ENCODE assay signal across 11 cellular contexts in the genomic region with DNA sequence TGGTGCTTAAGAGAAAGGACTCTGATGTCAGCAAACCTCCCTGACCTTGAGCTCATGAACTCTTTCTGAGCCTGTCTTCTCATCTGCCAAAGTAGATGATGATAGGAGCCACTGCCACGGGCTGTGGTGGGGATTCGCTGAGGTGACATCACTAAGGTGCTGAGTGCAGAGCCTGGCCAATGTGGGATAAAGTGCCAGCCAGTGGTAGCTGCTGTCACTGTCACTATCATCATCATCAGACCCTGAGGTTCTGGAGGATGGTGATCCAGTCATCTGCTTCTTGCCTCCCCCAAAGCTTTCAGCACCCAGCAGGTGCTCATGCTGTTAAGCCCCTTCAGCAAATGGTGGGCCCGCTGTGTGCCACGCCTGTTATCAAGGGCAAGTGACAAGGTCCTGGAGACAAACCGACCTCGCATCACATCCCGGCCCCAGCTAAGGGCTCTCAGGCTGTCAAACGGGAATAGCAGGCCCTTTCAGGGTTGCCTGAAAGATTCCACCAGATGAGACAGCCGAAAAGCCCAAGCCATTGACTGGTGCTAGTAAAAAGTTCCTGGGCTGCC. TPM values are rescaled to one million over a fixed set of nuclear protein-coding genes. Genes with fewer than 3 reads are reported as not detected.
DNase-seq lines count a peak whose midpoint lies in the region; ATAC-seq and TF ChIP-seq lines count a peak whose summit lies in the region.
"Had no signal": no experiment of that assay in that cellular context is flagged by ENCODE, and none has a peak within 500 bp of the region (broad histone marks: within the 10 kb centered on the region; RNA-seq: fewer than 3 reads in every experiment).

No MANE protein-coding gene starts in this region.

- H3K4me1 ChIP-seq in hepatocyte (ENCODE audit: insufficient read depth), result peaks cover 13% of the 10 kb centered on the region
- H3K4me1 ChIP-seq: BE2C had no signal

- H3K79me2 ChIP-seq in hepatocyte, result peaks cover 21% of the 10 kb centered on the region

- H3K36me3 ChIP-seq in hepatocyte (replicated peaks; ENCODE audit: insufficient read depth, low read depth), result no peaks in the 10 kb centered on the region

- H3K27ac ChIP-seq in hepatocyte, result no peak overlapping the region
- H3K27ac ChIP-seq: body of pancreas, epithelial cell of prostate had no signal

- DNase-seq in stimulated activated CD4-positive, alpha-beta T cell treated with anti-CD3 and anti-CD28 coated beads, Interleukin-1b, Interleukin-23, amount 100 ng/mL, for 48 hours, result peak; percentile 35
- DNase-seq in stimulated activated CD4-positive, alpha-beta T cell treated with anti-CD3 and anti-CD28 coated beads, Interleukin-12 subunit alpha, Interleukin-12 subunit beta, amount 100 ng/mL, for 4 hours, result no peak
- DNase-seq in hepatocyte (ENCODE audit: low spot score) (no peak), NCI-H345 (lab: John Stamatoyannopoulos, UW) (no peak), NCI-H187 treated with DMSO at 0.1 percent for 48 hours (lab: John Stamatoyannopoulos, UW) (no peak)
- DNase-seq: naive thymus-derived CD8-positive, alpha-beta T cell; NCI-H2029 had no signal

- H3K4me3 ChIP-seq in hepatocyte, result no peak overlapping the region
- H3K4me3 ChIP-seq: body of pancreas had no signal

- WGBS in hepatocyte (ENCODE audit: low lambda C conversion rate, missing lambda C conversion rate), result 79% methylated on average over 9 of the region's 9 CpGs

- no peak for TF ChIP-seq CTCF in hepatocyte (IDR thresholded peaks at IDR 0.05; ENCODE audit: poor library complexity)

- no peak for ATAC-seq in HG02973 (IDR thresholded peaks at IDR 0.05; ENCODE audit: unreplicated experiment)
- ATAC-seq: body of pancreas; naive thymus-derived CD8-positive, alpha-beta T cell had no signal

- no peaks in the 10 kb centered on the region for H3K9me2 ChIP-seq in hepatocyte (replicated peaks; ENCODE audit: insufficient read depth)

- H4K20me1 ChIP-seq in hepatocyte (ENCODE audit: insufficient read depth, poor library complexity, severe bottlenecking), result no peaks in the 10 kb centered on the region

- H3K9me3 ChIP-seq in hepatocyte (ENCODE audit: low read depth), result no peaks in the 10 kb centered on the region
- H3K9me3 ChIP-seq: BE2C, body of pancreas had no signal

- H3K27me3 ChIP-seq in hepatocyte, result no peaks in the 10 kb centered on the region
- H3K27me3 ChIP-seq: BE2C, body of pancreas had no signal

- H3K4me2 ChIP-seq in hepatocyte, result peak overlapping the region; percentile 71

- no peak overlapping the region for H2AFZ ChIP-seq in hepatocyte

RNA-seq across cellular contexts. Expression of gene FPGS, which starts 6.4 kb away (rescaled TPM):
- 27.4 and 30.9 TPM in 2 replicates for total RNA-seq in hepatocyte
- 48.5 and 52.2 TPM in 2 replicates for polyA plus RNA-seq in hepatocyte

RNA-seq across cellular contexts. Expression of gene CDK9, which starts 23.2 kb away (rescaled TPM):
- 53.5 and 84.6 TPM in 2 replicates for total RNA-seq in hepatocyte
- 91.4 and 92.3 TPM in 2 replicates for polyA plus RNA-seq in hepatocyte

RNA-seq across cellular contexts. Expression of gene SH2D3C, which starts 30.6 kb away (rescaled TPM):
- 0.23 and 0.96 TPM in 2 replicates for total RNA-seq in hepatocyte
- polyA plus RNA-seq in hepatocyte, result 0.89 and 2.2 TPM in 2 replicates

RNA-seq across cellular contexts. Expression of gene ENG, which starts 45.4 kb away (rescaled TPM):
- 3.2 and 6.8 TPM in 2 replicates for total RNA-seq in hepatocyte
- 19.4 and 21.2 TPM in 2 replicates for polyA plus RNA-seq in hepatocyte
